In the genomic region with DNA sequence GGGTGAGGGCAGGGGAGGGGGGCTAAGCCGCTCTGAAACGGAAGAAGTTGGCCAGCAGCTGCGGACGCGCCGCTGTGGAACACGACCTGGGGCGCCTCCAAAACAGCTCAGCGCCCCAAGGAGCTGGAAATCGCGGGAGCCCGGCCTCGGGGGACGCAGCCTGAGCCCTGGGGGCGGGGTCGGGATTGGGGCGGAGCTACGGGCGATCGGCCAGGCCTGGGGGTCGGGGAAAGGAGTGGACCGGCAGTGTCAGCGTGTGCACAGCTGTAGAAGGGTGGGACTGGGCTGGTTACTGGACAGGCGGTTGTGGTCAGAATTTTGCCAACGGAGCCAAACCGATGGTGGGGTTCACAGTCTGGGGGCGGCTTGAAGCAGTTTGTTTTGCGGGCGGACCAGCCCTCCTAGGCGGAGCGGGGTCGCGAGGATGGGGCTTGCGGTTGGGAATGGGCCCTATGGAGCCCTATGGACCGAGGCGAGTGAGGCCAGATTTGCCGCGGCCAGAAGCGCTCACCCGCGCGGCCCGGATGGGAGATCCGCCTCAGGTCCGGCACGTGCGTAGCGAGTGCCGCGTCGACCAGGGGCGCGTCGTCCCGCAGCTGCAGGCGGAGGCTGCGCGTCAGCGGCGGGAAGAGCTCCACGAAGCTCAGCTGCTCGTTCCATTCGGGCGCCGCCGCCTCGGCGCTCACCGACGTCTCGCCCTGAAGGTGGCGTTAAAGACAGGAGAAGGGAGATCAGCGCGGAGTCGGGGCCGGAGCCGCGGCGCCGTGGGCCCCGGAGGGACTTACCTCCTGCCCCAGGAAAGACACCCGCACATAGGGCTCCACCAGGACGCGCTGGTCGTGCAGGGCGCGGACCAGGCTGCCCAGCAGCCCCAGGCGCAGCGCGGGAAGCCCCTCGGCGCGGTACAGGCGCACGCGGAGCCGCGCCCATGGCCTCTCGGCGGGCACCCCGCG, we compare ENCODE assay signal across 8 cellular contexts. TPM values are rescaled to one million over a fixed set of nuclear protein-coding genes. Genes with fewer than 3 reads are reported as not detected.
DNase-seq lines count a peak whose midpoint lies in the region; ATAC-seq and TF ChIP-seq lines count a peak whose summit lies in the region.

No MANE protein-coding gene starts in this region.

- peak overlapping the region; percentile 89 for H3K14ac ChIP-seq in neuronal stem cell (ENCODE audit: low read length)

- peak overlapping the region; percentile 91 for H3K23ac ChIP-seq in neuronal stem cell (ENCODE audit: low read depth, low read length, poor library complexity)

- H3K4me1 ChIP-seq in neuronal stem cell (ENCODE audit: control insufficient read depth in 2 of 2, insufficient read depth in 1 of 2, low read depth in 1 of 2, low read length in 2 of 2): peaks cover 6 to 10% of the 10 kb centered on the region in 2 donors
- H3K4me1 ChIP-seq in stomach smooth muscle (ENCODE audit: control insufficient read depth, insufficient read depth, low read length): peaks cover 17% of the 10 kb centered on the region

- H3K36me3 ChIP-seq in neuronal stem cell (replicated peaks in 1 of 2; ENCODE audit: control insufficient read depth in 2 of 2, insufficient read depth in 2 of 2, low read length in 2 of 2) (no peaks in the 10 kb centered on the region), stomach smooth muscle (ENCODE audit: control insufficient read depth in 2 of 2, insufficient read depth in 2 of 2, low read length in 2 of 2) (no peaks in the 10 kb centered on the region)

- H3K27me3 ChIP-seq in neuronal stem cell (ENCODE audit: control insufficient read depth in 3 of 3, insufficient read depth in 3 of 3, low read depth in 1 of 3, low read length in 3 of 3) (peaks cover 8 to 87% (median 36%) of the 10 kb centered on the region in 3 experiments), stomach smooth muscle (ENCODE audit: control insufficient read depth in 1 of 2, insufficient read depth in 2 of 2, low read length in 2 of 2) (peaks cover 6 to 14% of the 10 kb centered on the region in 2 donors)

- peak overlapping the region; percentile 84 for H2BK12ac ChIP-seq in neuronal stem cell (ENCODE audit: low read length)

- H2BK120ac ChIP-seq in neuronal stem cell (ENCODE audit: low read depth, low read length): no peak overlapping the region

- H3K18ac ChIP-seq in neuronal stem cell (ENCODE audit: low read length): peak overlapping the region; percentile 99

- H3K4me3 ChIP-seq in foreskin fibroblast (ENCODE audit: low read depth in 1 of 2, low read length in 2 of 2): peak overlapping the region; percentile 39 to 49
- H3K4me3 ChIP-seq in neuronal stem cell (ENCODE audit: low read length in 2 of 2): peak overlapping the region; percentile 34 to 78
- H3K4me3 ChIP-seq in stomach smooth muscle (ENCODE audit: low read length in 2 of 2): peak overlapping the region; percentile 69 to 72

- WGBS in neuronal stem cell (ENCODE audit: extremely low coverage in 2 of 2, insufficient read length in 2 of 2, insufficient replicate concordance in 1 of 2), 2 donors: no CpG with 5 or more reads among the region's 102 CpGs

- no peak overlapping the region for H4K8ac ChIP-seq in neuronal stem cell (ENCODE audit: low read depth, low read length)

- H3K9me3 ChIP-seq in neuronal stem cell (replicated peaks in 1 of 2; ENCODE audit: control insufficient read depth in 2 of 2, insufficient read depth in 1 of 2, low read depth in 1 of 2, low read length in 2 of 2) (peaks cover 0 to 5% of the 10 kb centered on the region in 2 donors), stomach smooth muscle (ENCODE audit: control insufficient read depth in 2 of 2, low read length in 2 of 2) (no peaks in the 10 kb centered on the region)

- no peak overlapping the region for H3K27ac ChIP-seq in neuronal stem cell (replicated peaks; ENCODE audit: low read length)
- no peak overlapping the region for H3K27ac ChIP-seq in stomach smooth muscle (ENCODE audit: low read length)

- peak overlapping the region; percentile 100 for H3K4me2 ChIP-seq in neuronal stem cell (ENCODE audit: insufficient read depth, low read length, poor library complexity, severe bottlenecking)

- H2AK5ac ChIP-seq in neuronal stem cell (ENCODE audit: low read depth, low read length): peak overlapping the region; percentile 86

- H2BK15ac ChIP-seq in neuronal stem cell (ENCODE audit: low read length): peak overlapping the region; percentile 9

- ATAC-seq in HG03064 (IDR thresholded peaks at IDR 0.05; ENCODE audit: low read depth, unreplicated experiment): peak; percentile 57
- no peak for ATAC-seq in HG03139 (IDR thresholded peaks at IDR 0.05; ENCODE audit: unreplicated experiment)

- peaks cover 2% of the 10 kb centered on the region for H3K79me1 ChIP-seq in neuronal stem cell (ENCODE audit: low read depth, low read length)

- H4K91ac ChIP-seq in neuronal stem cell (ENCODE audit: low read depth, low read length, poor library complexity): no peak overlapping the region

- peak; percentile 35 for TF ChIP-seq CTCF in foreskin fibroblast (IDR thresholded peaks at IDR 0.05; ENCODE audit: low read depth, low read length)

- H3K9ac ChIP-seq in neuronal stem cell (ENCODE audit: low read depth, low read length, poor library complexity) (peak overlapping the region; percentile 80), stomach smooth muscle (ENCODE audit: low read length in 2 of 2) (peak overlapping the region; percentile 21 to 51)

- peak overlapping the region; percentile 94 for H2AFZ ChIP-seq in neuronal stem cell (ENCODE audit: low read length)

- peak; percentile 83 for DNase-seq in CD1c-positive myeloid dendritic cell (ENCODE audit: extremely low spot score)
- DNase-seq in RPMI7951 (ENCODE audit: low read depth): peak; percentile 75
- peak; percentile 66 for DNase-seq in activated T-helper 9 cell treated with anti-CD3 and anti-CD28 coated beads, Interleukin-2, amount 50 U/mL, for 16 hours (ENCODE audit: low read depth)
- DNase-seq in foreskin fibroblast: peak; percentile 66 to 86
- peak; percentile 62 for DNase-seq in neuronal stem cell (ENCODE audit: low spot score)

- H2BK5ac ChIP-seq in neuronal stem cell (ENCODE audit: low read length): peak overlapping the region; percentile 60

- no peak overlapping the region for H3K4ac ChIP-seq in neuronal stem cell (ENCODE audit: low read length)

RNA-seq across cellular contexts. Expression of gene SPAG4, which starts 14.3 kb away (rescaled TPM):
- 24.9 and 38.5 TPM in 2 replicates for total RNA-seq in RPMI7951 (2014; rRNA removed; shearing (Covaris generic))
- 3.1 TPM for polyA plus RNA-seq in neuronal stem cell (2013, experiment 1 of 2)
- 3.2 TPM for polyA plus RNA-seq in neuronal stem cell (2013, experiment 2 of 2)

RNA-seq across cellular contexts. Expression of gene ERGIC3, which starts 59.4 kb away (rescaled TPM):
- total RNA-seq in RPMI7951 (2014; rRNA removed; shearing (Covaris generic)): 570 and 706 TPM in 2 replicates
- polyA plus RNA-seq in neuronal stem cell (2013, experiment 1 of 2): 177 TPM
- 162 TPM for polyA plus RNA-seq in neuronal stem cell (2013, experiment 2 of 2)
